Comparison of ENCODE assay signal across 2 cellular contexts in genomic region chr13:98542568-98543379, GRCh38.
TF ChIP-seq lines count a peak whose summit lies in the region.

No MANE protein-coding gene starts in this region.

TF ChIP-seq in liver, 16 proteins besides CTCF, POLR2A, EP300 and RAD21 (continued from another document):
- TF ChIP-seq ZBTB33 (IDR thresholded peaks at IDR 0.05) (no peak), TAF1 (conservative IDR thresholded peaks at IDR 0.05) (no peak)
TF ChIP-seq in liver: peak in this region for 0.

TF ChIP-seq in HepG2, 621 proteins besides CTCF, POLR2A, EP300 and RAD21 (continued from another document):
- TF ChIP-seq, protein P1, sequence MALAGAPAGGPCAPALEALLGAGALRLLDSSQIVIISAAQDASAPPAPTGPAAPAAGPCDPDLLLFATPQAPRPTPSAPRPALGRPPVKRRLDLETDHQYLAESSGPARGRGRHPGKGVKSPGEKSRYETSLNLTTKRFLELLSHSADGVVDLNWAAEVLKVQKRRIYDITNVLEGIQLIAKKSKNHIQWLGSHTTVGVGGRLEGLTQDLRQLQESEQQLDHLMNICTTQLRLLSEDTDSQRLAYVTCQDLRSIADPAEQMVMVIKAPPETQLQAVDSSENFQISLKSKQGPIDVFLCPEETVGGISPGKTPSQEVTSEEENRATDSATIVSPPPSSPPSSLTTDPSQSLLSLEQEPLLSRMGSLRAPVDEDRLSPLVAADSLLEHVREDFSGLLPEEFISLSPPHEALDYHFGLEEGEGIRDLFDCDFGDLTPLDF (CRISPR knock-in tag; IDR thresholded peaks at IDR 0.05): no peak
- TF ChIP-seq ZNF224 (CRISPR knock-in tag; IDR thresholded peaks at IDR 0.05): no peak
- no peak for TF ChIP-seq MYC (CRISPR knock-in tag; IDR thresholded peaks at IDR 0.05; ENCODE audit: borderline replicate concordance)
- no peak for TF ChIP-seq POLR2AphosphoS2 (IDR thresholded peaks at IDR 0.05; ENCODE audit: low read depth, low read length)
TF ChIP-seq in HepG2: peak in this region for 0.
